ENCODE assay signal across 30 cellular contexts in genomic region chr11:75289919-75290318, GRCh38. TPM values are rescaled to one million over a fixed set of nuclear protein-coding genes. Genes with fewer than 3 reads are reported as not detected.
"Had no signal": no experiment of that assay in that cellular context is flagged by ENCODE, and none has a peak within 500 bp of the region (broad histone marks: within the 10 kb centered on the region; RNA-seq: fewer than 3 reads in every experiment).

No MANE protein-coding gene starts in this region.

- ATAC-seq: activated CD8-positive, alpha-beta T cell treated with anti-CD3 and anti-CD28 coated beads for 36 hours; activated T-cell treated with anti-CD3 and anti-CD28 coated beads, Interleukin-2, amount 50 U/mL, for 4 hours; gastrocnemius medialis; left cardiac atrium; right lobe of liver; stimulated activated memory B cell treated with anti-CD40 and anti-IgM and Interleukin-4, amounts not matched to agents 10 μg/mL and 1 μg/mL and 100 μg/mL, for 72 hours had no signal

- H3K9me3 Mint-ChIP-seq: activated B cell treated with CpG ODN at 0.5 μM for 24 hours; activated CD8-positive, alpha-beta T cell treated with anti-CD3 and anti-CD28 coated beads for 36 hours; activated T-cell treated with anti-CD3 and anti-CD28 coated beads, Interleukin-2, amount 50 U/mL, for 4 hours; activated T-helper 2 cell treated with anti-CD3 and anti-CD28 coated beads, Interferon-gamma antibody, Interleukin-2, Interleukin-4, amounts not matched to agents 10 μg/mL and 5 μg/mL and 100 μg/mL, durations not matched to agents 14 hours and 24 hours and 36 hours; memory B cell; nephron; stimulated activated memory B cell treated with anti-CD40 and anti-IgM and Interleukin-4, amounts not matched to agents 10 μg/mL and 1 μg/mL and 100 μg/mL, for 72 hours; T-helper 1 cell treated with Interleukin-12 subunit alpha and Interleukin-12 subunit beta and Interleukin-4 antibody, amounts not matched to agents 30 μg/mL and 1 μg/mL, for 36 hours had no signal

- H3K4me2 ChIP-seq: hepatocyte had no signal

- H3K36me3 ChIP-seq: colonic mucosa had no signal

- H2AFZ ChIP-seq: hepatocyte had no signal

- H3K4me1 ChIP-seq: colonic mucosa, gastrocnemius medialis, right lobe of liver, suprapubic skin had no signal

- H3K27me3 ChIP-seq: colonic mucosa, gastrocnemius medialis, hepatocyte, neutrophil, right lobe of liver, stomach, suprapubic skin, tibial nerve had no signal

- H3K27me3 Mint-ChIP-seq: activated CD8-positive, alpha-beta T cell treated with anti-CD3 and anti-CD28 coated beads for 36 hours; activated naive CD8-positive, alpha-beta T cell had no signal

- H3K4me3 ChIP-seq: colonic mucosa, gastrocnemius medialis, hepatocyte, right lobe of liver, stomach, suprapubic skin, tibial nerve had no signal

- DNase-seq: activated B cell treated with CpG ODN at 0.5 μM for 24 hours; activated CD4-positive, alpha-beta T cell treated with anti-CD3 and anti-CD28 coated beads, Interleukin-2, amount 50 U/mL, for 1 hour; activated CD8-positive, alpha-beta T cell treated with anti-CD3 and anti-CD28 coated beads for 36 hours; activated T-cell treated with anti-CD3 and anti-CD28 coated beads, Interleukin-2, amount 50 U/mL, for 4 hours; anterior cingulate cortex; colonic mucosa; effector memory CD4-positive, alpha-beta T cell; erythroblast; gastrocnemius medialis; glutamatergic neuron; islet precursor cell; left cardiac atrium; right lobe of liver; stimulated activated CD4-positive, alpha-beta T cell treated with anti-CD3 and anti-CD28 coated beads, Interleukin-4, amount 100 ng/mL, for 24 hours; stomach; T1000 had no signal

- H3K4me3 Mint-ChIP-seq: activated B cell treated with CpG ODN at 0.5 μM for 24 hours; activated CD8-positive, alpha-beta T cell treated with anti-CD3 and anti-CD28 coated beads for 36 hours; activated naive CD8-positive, alpha-beta T cell; activated T-cell treated with anti-CD3 and anti-CD28 coated beads, Interleukin-2, amount 50 U/mL, for 4 hours; memory B cell; nephron; stimulated activated memory B cell treated with anti-CD40 and anti-IgM and Interleukin-4, amounts not matched to agents 10 μg/mL and 1 μg/mL and 100 μg/mL, for 72 hours; T-helper 1 cell treated with Interleukin-12 subunit alpha and Interleukin-12 subunit beta and Interleukin-4 antibody, amounts not matched to agents 30 μg/mL and 1 μg/mL, for 36 hours had no signal

- H3K27ac ChIP-seq: colonic mucosa, gastrocnemius medialis, hepatocyte, neutrophil, right lobe of liver, stomach, suprapubic skin, tibial nerve had no signal

- H3K9me3 ChIP-seq: colonic mucosa, gastrocnemius medialis, neutrophil, right lobe of liver, stomach, suprapubic skin, tibial nerve had no signal

- H3K36me3 Mint-ChIP-seq: memory B cell; stimulated activated memory B cell treated with anti-CD40 and anti-IgM and Interleukin-4, amounts not matched to agents 10 μg/mL and 1 μg/mL and 100 μg/mL, for 72 hours had no signal

- H3K27ac Mint-ChIP-seq: activated B cell treated with CpG ODN at 0.5 μM for 24 hours; activated CD8-positive, alpha-beta T cell treated with anti-CD3 and anti-CD28 coated beads for 36 hours; activated T-helper 2 cell treated with anti-CD3 and anti-CD28 coated beads, Interferon-gamma antibody, Interleukin-2, Interleukin-4, amounts not matched to agents 10 μg/mL and 5 μg/mL and 100 μg/mL, durations not matched to agents 14 hours and 24 hours and 36 hours; memory B cell; nephron; stimulated activated memory B cell treated with anti-CD40 and anti-IgM and Interleukin-4, amounts not matched to agents 10 μg/mL and 1 μg/mL and 100 μg/mL, for 72 hours; T-helper 1 cell treated with Interleukin-12 subunit alpha and Interleukin-12 subunit beta and Interleukin-4 antibody, amounts not matched to agents 30 μg/mL and 1 μg/mL, for 36 hours had no signal

- H3K4me1 Mint-ChIP-seq: activated B cell treated with CpG ODN at 0.5 μM for 24 hours; memory B cell; nephron; stimulated activated memory B cell treated with anti-CD40 and anti-IgM and Interleukin-4, amounts not matched to agents 10 μg/mL and 1 μg/mL and 100 μg/mL, for 72 hours had no signal

RNA-seq across cellular contexts. Expression of gene TPBGL, which starts 49.3 kb away (rescaled TPM):
- total RNA-seq: activated B cell treated with CpG ODN at 0.5 μM for 24 hours, bronchial epithelial cell, gastrocnemius medialis, hepatocyte, liver, osteocyte, right lobe of liver, skeletal muscle tissue had no signal
